27 cellular contexts compared by ENCODE assay signal in the genomic region with DNA sequence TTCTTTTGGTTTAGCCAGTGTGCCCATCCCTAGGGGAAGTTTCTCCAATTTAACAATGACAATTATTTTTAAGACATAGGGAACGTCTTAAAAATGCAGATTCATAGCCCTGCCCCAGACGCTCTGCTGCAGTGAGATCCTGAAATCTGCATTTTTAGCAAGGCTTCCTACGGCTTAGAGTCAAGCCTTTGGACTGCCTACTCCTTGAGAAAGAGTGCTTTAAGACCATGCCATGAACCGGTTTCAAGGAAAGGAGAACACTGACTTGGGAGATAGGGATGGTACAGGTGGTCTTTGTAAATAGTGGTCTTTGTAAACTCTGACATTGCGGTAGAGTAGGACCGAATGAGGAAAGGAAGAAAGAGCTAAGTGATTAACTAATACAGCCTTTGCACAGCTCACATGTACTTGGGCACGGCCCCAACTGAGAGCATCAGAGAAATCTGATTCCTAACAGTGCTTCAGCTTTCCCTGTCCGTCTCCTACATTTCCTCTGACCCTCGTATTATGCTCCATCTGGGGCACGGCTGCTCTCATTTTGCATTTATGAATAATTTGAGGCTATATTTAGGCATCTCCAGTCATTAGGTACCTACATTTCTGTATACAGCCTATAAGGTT.
"Had no signal": no experiment of that assay in that cellular context is flagged by ENCODE, and none has a peak within 500 bp of the region (broad histone marks: within the 10 kb centered on the region; RNA-seq: fewer than 3 reads in every experiment).

No MANE protein-coding gene starts in this region.

- H3K9me3 ChIP-seq: lower lobe of right lung, mucosa of descending colon, spleen, thoracic aorta, upper lobe of left lung had no signal

- H3K79me2 ChIP-seq: hepatocyte had no signal

- H3K4me2 ChIP-seq: hepatocyte had no signal

- ATAC-seq: activated CD4-positive, alpha-beta T cell treated with anti-CD3 and anti-CD28 coated beads for 36 hours; lower lobe of right lung; mucosa of descending colon had no signal

- DNase-seq: activated B cell treated with CpG ODN at 0.5 μM for 24 hours; activated CD4-positive, alpha-beta T cell treated with anti-CD3 and anti-CD28 coated beads for 36 hours; activated CD4-positive, alpha-beta T cell treated with anti-CD3 and anti-CD28 coated beads, Interleukin-2, amount 50 U/mL, for 4 hours; activated CD8-positive, alpha-beta memory T cell treated with anti-CD3 and anti-CD28 coated beads for 24 hours; activated CD8-positive, alpha-beta memory T cell treated with anti-CD3 and anti-CD28 coated beads, Interleukin-2, amount 50 U/mL, for 4 hours; activated naive CD4-positive, alpha-beta T cell treated with Interleukin-2 at 50 U/mL for 16 hours; activated naive CD8-positive, alpha-beta T cell treated with anti-CD3 and anti-CD28 coated beads, Interleukin-2, amount 10 ng/mL, durations not matched to agents 7 days and 5 days; activated T-cell treated with anti-CD3 and anti-CD28 coated beads, Interleukin-2, amount 50 U/mL, for 48 hours; amniotic stem cell; foreskin melanocyte; islet precursor cell; lower lobe of right lung; mesendoderm; mucosa of descending colon; nephron progenitor cell; occipital lobe; spleen; stimulated activated CD4-positive, alpha-beta T cell treated with anti-CD3 and anti-CD28 coated beads, Interleukin-4, amount 100 ng/mL, for 1 hour; stimulated activated naive CD4-positive, alpha-beta T cell treated with Interleukin-2 at 50 U/mL for 16 hours; T1000; upper lobe of left lung had no signal

- H3K27me3 Mint-ChIP-seq: activated CD4-positive, alpha-beta T cell treated with anti-CD3 and anti-CD28 coated beads for 36 hours; progenitor cell of endocrine pancreas had no signal

- H3K36me3 Mint-ChIP-seq: activated naive CD8-positive, alpha-beta T cell treated with anti-CD3 and anti-CD28 coated beads, Interleukin-2, amount 10 ng/mL, durations not matched to agents 7 days and 5 days had no signal

- H3K27me3 ChIP-seq: cardiac muscle cell, hepatocyte, spleen, upper lobe of left lung had no signal

- H3K36me3 ChIP-seq: cardiac muscle cell, lower lobe of right lung, spleen, thoracic aorta, upper lobe of left lung had no signal

- H3K4me3 ChIP-seq: cardiac muscle cell, hepatocyte, lower lobe of right lung, mucosa of descending colon, spleen, thoracic aorta, upper lobe of left lung had no signal

- H3K9me3 Mint-ChIP-seq: activated B cell treated with CpG ODN at 0.5 μM for 24 hours; activated naive CD8-positive, alpha-beta T cell treated with anti-CD3 and anti-CD28 coated beads, Interleukin-2, amount 10 ng/mL, durations not matched to agents 7 days and 5 days had no signal

- H3K27ac ChIP-seq: cardiac muscle cell, epithelial cell of prostate, hepatocyte, lower lobe of right lung, spleen, thoracic aorta, upper lobe of left lung had no signal

- H3K4me3 Mint-ChIP-seq: activated B cell treated with CpG ODN at 0.5 μM for 24 hours; activated CD4-positive, alpha-beta T cell treated with anti-CD3 and anti-CD28 coated beads for 36 hours; activated naive CD8-positive, alpha-beta T cell treated with anti-CD3 and anti-CD28 coated beads, Interleukin-2, amount 10 ng/mL, durations not matched to agents 7 days and 5 days; nephron progenitor cell; T-helper 1 cell treated with Interleukin-12 subunit alpha and Interleukin-12 subunit beta and Interleukin-4 antibody, amounts not matched to agents 30 μg/mL and 1 μg/mL, for 36 hours had no signal

- H3K27ac Mint-ChIP-seq: activated B cell treated with CpG ODN at 0.5 μM for 24 hours; activated CD4-positive, alpha-beta T cell treated with anti-CD3 and anti-CD28 coated beads for 36 hours; activated naive CD8-positive, alpha-beta T cell treated with anti-CD3 and anti-CD28 coated beads, Interleukin-2, amount 10 ng/mL, durations not matched to agents 7 days and 5 days; nephron progenitor cell; progenitor cell of endocrine pancreas; T-helper 1 cell treated with Interleukin-12 subunit alpha and Interleukin-12 subunit beta and Interleukin-4 antibody, amounts not matched to agents 30 μg/mL and 1 μg/mL, for 36 hours had no signal

- H2AFZ ChIP-seq: hepatocyte had no signal
